In the genomic region with DNA sequence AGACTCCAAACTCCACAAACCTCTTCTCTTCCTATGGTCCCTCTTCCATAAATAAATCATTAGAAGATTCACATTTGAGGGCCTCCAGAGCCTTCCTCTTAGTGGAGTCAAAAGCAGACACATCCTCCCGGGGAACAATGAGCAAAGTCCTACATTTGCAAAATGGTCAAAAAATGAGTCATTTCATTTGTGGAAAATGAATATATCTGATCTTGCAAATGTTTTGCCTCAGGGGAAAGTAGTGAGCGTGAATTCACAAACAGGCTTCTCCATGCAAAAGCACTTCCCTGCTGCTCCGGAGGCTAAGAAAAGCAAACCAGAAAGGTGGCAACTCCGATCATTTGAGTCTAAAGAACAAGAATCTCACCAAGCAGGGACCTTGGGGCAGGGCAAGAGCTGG, we compare ENCODE assay signal across 26 cellular contexts.
DNase-seq lines count a peak whose midpoint lies in the region; ATAC-seq and TF ChIP-seq lines count a peak whose summit lies in the region.
"Had no signal": no experiment of that assay in that cellular context is flagged by ENCODE, and none has a peak within 500 bp of the region (broad histone marks: within the 10 kb centered on the region; RNA-seq: fewer than 3 reads in every experiment).

No MANE protein-coding gene starts in this region.

- no peaks in the 10 kb centered on the region for H3K4me1 ChIP-seq in osteoblast (ENCODE audit: insufficient read depth, low read length)
- H3K4me1 ChIP-seq: Caco-2, transverse colon had no signal

- peaks cover 11% of the 10 kb centered on the region for H3K9me3 Mint-ChIP-seq in MCF 10A (ENCODE audit: unreplicated experiment)
- H3K9me3 Mint-ChIP-seq in activated T-helper 17 cell treated with anti-CD3 and anti-CD28 coated beads, Interleukin-2, amount 50 U/mL, for 72 hours = peaks cover 6% of the 10 kb centered on the region
- H3K9me3 Mint-ChIP-seq in Calu3 (ENCODE audit: low read depth, unreplicated experiment) = peaks cover 5% of the 10 kb centered on the region

- H3K27me3 Mint-ChIP-seq in MCF 10A (ENCODE audit: insufficient read depth, unreplicated experiment) (peaks cover 38% of the 10 kb centered on the region), Calu3 (ENCODE audit: unreplicated experiment) (peaks cover 92% of the 10 kb centered on the region)
- no peaks in the 10 kb centered on the region for H3K27me3 Mint-ChIP-seq in activated T-helper 17 cell treated with anti-CD3 and anti-CD28 coated beads, Interleukin-2, amount 50 U/mL, for 72 hours

- H3K27ac Mint-ChIP-seq in MCF 10A (ENCODE audit: low read depth, unreplicated experiment) (no peak overlapping the region), Calu3 (ENCODE audit: unreplicated experiment) (no peak overlapping the region)
- H3K27ac Mint-ChIP-seq in activated T-helper 17 cell treated with anti-CD3 and anti-CD28 coated beads, Interleukin-2, amount 50 U/mL, for 72 hours = no peak overlapping the region
- H3K27ac Mint-ChIP-seq: activated CD4-positive, alpha-beta T cell treated with anti-CD3 and anti-CD28 coated beads, Interleukin-2, amount 10 ng/mL, durations not matched to agents 7 days and 5 days; effector memory CD8-positive, alpha-beta T cell had no signal

- ATAC-seq in activated T-helper 17 cell treated with anti-CD3 and anti-CD28 coated beads, Interleukin-2, amount 50 U/mL, for 72 hours (replicated peaks) = no peak
- ATAC-seq: activated T-cell treated with anti-CD3 and anti-CD28 coated beads, Interleukin-2, amount 50 U/mL, for 4 hours; effector memory CD8-positive, alpha-beta T cell; esophagus mucosa; GM12878 had no signal

- POLR2A ChIA-PET in MCF 10A (lab: Yijun Ruan, JAX) = no interaction called here

- BruUV-seq in MCF 10A (replicated peaks; lab: Mats Ljungman, UMichigan) = no TSS peak
- BruUV-seq in Calu3 (replicated peaks; lab: Mats Ljungman, UMichigan) = no TSS peak

- H3K4me1 Mint-ChIP-seq in MCF 10A (ENCODE audit: insufficient read depth, unreplicated experiment) (peaks cover 6% of the 10 kb centered on the region), Calu3 (ENCODE audit: low read depth, unreplicated experiment) (no peaks in the 10 kb centered on the region)
- H3K4me1 Mint-ChIP-seq in activated T-helper 17 cell treated with anti-CD3 and anti-CD28 coated beads, Interleukin-2, amount 50 U/mL, for 72 hours = no peaks in the 10 kb centered on the region
- H3K4me1 Mint-ChIP-seq: activated CD4-positive, alpha-beta T cell treated with anti-CD3 and anti-CD28 coated beads, Interleukin-2, amount 10 ng/mL, durations not matched to agents 7 days and 5 days had no signal

- H4K20me1 ChIP-seq in osteoblast (ENCODE audit: insufficient read depth, low read length) = no peaks in the 10 kb centered on the region
- H4K20me1 ChIP-seq: BLaER1 treated with 17β-estradiol and CSF1 and Interleukin-3, amounts not matched to agents 10 nM and 100 nM had no signal

- no peaks in the 10 kb centered on the region for H3K36me3 ChIP-seq in osteoblast (ENCODE audit: insufficient read depth, low read length)
- H3K36me3 ChIP-seq: BLaER1 treated with 17β-estradiol and CSF1 and Interleukin-3, amounts not matched to agents 10 nM and 100 nM; transverse colon had no signal

- H3K36me3 Mint-ChIP-seq in MCF 10A (ENCODE audit: insufficient read depth, unreplicated experiment) (peaks cover 11% of the 10 kb centered on the region), Calu3 (ENCODE audit: insufficient read depth, unreplicated experiment) (no peaks in the 10 kb centered on the region)
- H3K36me3 Mint-ChIP-seq in activated T-helper 17 cell treated with anti-CD3 and anti-CD28 coated beads, Interleukin-2, amount 50 U/mL, for 72 hours (ENCODE audit: low read depth) = no peaks in the 10 kb centered on the region

- intact Hi-C loops in MCF 10A (cut with micrococcal nuclease) = no loop called here
- intact Hi-C loops in Calu3 (cut with micrococcal nuclease; ENCODE audit: unreplicated experiment) = no loop called here

- no peak overlapping the region for H3K4me3 ChIP-seq in osteoblast (ENCODE audit: insufficient read depth, low read length)
- H3K4me3 ChIP-seq: BLaER1 treated with 17β-estradiol and CSF1 and Interleukin-3, amounts not matched to agents 10 nM and 100 nM; coronary artery; GM12878; smooth muscle cell; transverse colon had no signal

- no peaks in the 10 kb centered on the region for H3K27me3 ChIP-seq in osteoblast (ENCODE audit: insufficient read depth, low read length)
- H3K27me3 ChIP-seq: BLaER1 treated with 17β-estradiol and CSF1 and Interleukin-3, amounts not matched to agents 10 nM and 100 nM; transverse colon had no signal

- CTCF ChIA-PET in MCF 10A (lab: Yijun Ruan, JAX) (interaction anchor here (0.7 to 0.8 kb wide), 2 partner anchors 68 to 1419 kb away, joined by 3 read pairs; no protein-coding TSS in a partner anchor), Calu3 (lab: Charles Lee) (no interaction called here)

- DNase-seq in Daoy (ENCODE audit: low read depth) (peak; percentile 8), M059J (ENCODE audit: low read depth) (peak; percentile 66), MCF 10A (ENCODE audit: unreplicated experiment) (peak; percentile 34), osteoblast (ENCODE audit: insufficient read length, low spot score, missing footprints) (peak; percentile 58), midbrain (lab: John Stamatoyannopoulos, UW) (no peak), Calu3 (no peak), NCI-H1436 treated with DMSO at 0.1 percent for 48 hours (lab: John Stamatoyannopoulos, UW) (no peak)
- DNase-seq: activated CD4-positive, alpha-beta T cell treated with anti-CD3 and anti-CD28 coated beads, Interleukin-2, amount 10 ng/mL, durations not matched to agents 7 days and 5 days; activated T-cell treated with anti-CD3 and anti-CD28 coated beads, Interleukin-2, amount 50 U/mL, for 4 hours; Caco-2; effector memory CD8-positive, alpha-beta T cell; Karpas-422; mesendoderm; MV-4-11; NCI-H146; Right ventricle myocardium superior; stimulated activated CD4-positive, alpha-beta T cell treated with anti-CD3 and anti-CD28 coated beads, Interleukin-1b, Interleukin-23, amount 100 ng/mL, for 48 hours; SW 1271; T1000; transverse colon had no signal

- no peak overlapping the region for H2AFZ ChIP-seq in osteoblast (ENCODE audit: low read length)

- H3K79me2 ChIP-seq in osteoblast (ENCODE audit: insufficient read depth, low read length) = no peaks in the 10 kb centered on the region

- TF ChIP-seq CTCF in MCF 10A (IDR thresholded peaks at IDR 0.05; ENCODE audit: unreplicated experiment) (no peak), osteoblast (IDR thresholded peaks at IDR 0.05; ENCODE audit: extremely low read depth, low read depth, low read length) (no peak), Calu3 (IDR thresholded peaks at IDR 0.05; ENCODE audit: unreplicated experiment) (no peak)

- H3K4me2 ChIP-seq in osteoblast (ENCODE audit: insufficient read depth, low read length) = no peak overlapping the region
- H3K4me2 ChIP-seq: smooth muscle cell had no signal

- H3K4me3 Mint-ChIP-seq in MCF 10A (ENCODE audit: unreplicated experiment) = no peak overlapping the region
- H3K4me3 Mint-ChIP-seq in activated T-helper 17 cell treated with anti-CD3 and anti-CD28 coated beads, Interleukin-2, amount 50 U/mL, for 72 hours = no peak overlapping the region
- no peak overlapping the region for H3K4me3 Mint-ChIP-seq in Calu3 (ENCODE audit: low read depth, unreplicated experiment)
- H3K4me3 Mint-ChIP-seq: activated CD4-positive, alpha-beta T cell treated with anti-CD3 and anti-CD28 coated beads, Interleukin-2, amount 10 ng/mL, durations not matched to agents 7 days and 5 days; activated T-cell treated with anti-CD3 and anti-CD28 coated beads, Interleukin-2, amount 50 U/mL, for 4 hours; effector memory CD8-positive, alpha-beta T cell had no signal

- no peak overlapping the region for H3K27ac ChIP-seq in osteoblast (ENCODE audit: low read depth, low read length)
- H3K27ac ChIP-seq: BLaER1 treated with 17β-estradiol and CSF1 and Interleukin-3, amounts not matched to agents 10 nM and 100 nM; coronary artery; transverse colon had no signal

- peaks cover 2% of the 10 kb centered on the region for H3K9me3 ChIP-seq in osteoblast (ENCODE audit: low read depth, low read length)

Comparison
In these comparisons a context has a peak if more than half of its experiments do, and no peak if none do; other contexts are left out.
1. DNase-seq: peak in Daoy (single experiment), M059J (single experiment), MCF 10A (single experiment) and osteoblast (single experiment); none in midbrain (single experiment), Calu3 (single experiment) and NCI-H1436 treated with DMSO at 0.1 percent for 48 hours (single experiment).